In genomic region chr1:200524092-200524491, GRCh38 we compare ENCODE assay signal across 17 cellular contexts.
DNase-seq lines count a peak whose midpoint lies in the region; TF ChIP-seq lines count a peak whose summit lies in the region.
"Had no signal": no experiment of that assay in that cellular context is flagged by ENCODE, and none has a peak within 500 bp of the region (broad histone marks: within the 10 kb centered on the region; RNA-seq: fewer than 3 reads in every experiment).

No MANE protein-coding gene starts in this region.

- H3K4me3 ChIP-seq in H7 (ENCODE audit: insufficient read depth, low read depth, low read length) (no peak overlapping the region), WERI-Rb-1 (ENCODE audit: low read depth, low read length) (no peak overlapping the region), mesenchymal stem cell (ENCODE audit: insufficient read depth in 1 of 2, low read depth in 1 of 2, low read length in 2 of 2) (no peak overlapping the region)
- H3K4me3 ChIP-seq: PC-9 had no signal

- H3K27ac ChIP-seq in WERI-Rb-1 (peak overlapping the region; percentile 7; the same call in 1 of the 2 replicates), mesenchymal stem cell (ENCODE audit: low read length, poor library complexity, severe bottlenecking) (peak overlapping the region; percentile 36)
- H3K27ac ChIP-seq: 22Rv1, C4-2B, PC-9 had no signal

- H3K23ac ChIP-seq in mesenchymal stem cell (ENCODE audit: low read length in 2 of 2): no peak overlapping the region

- no peak overlapping the region for H2BK5ac ChIP-seq in mesenchymal stem cell (ENCODE audit: low read depth, low read length, poor library complexity, severe bottlenecking)

- H4K8ac ChIP-seq in mesenchymal stem cell (ENCODE audit: low read length): no peak overlapping the region

- DNase-seq in DMS79 treated with DMSO at 0.1 percent for 48 hours (lab: John Stamatoyannopoulos, UW) (peak; percentile 17), DMS79 (lab: John Stamatoyannopoulos, UW) (no peak), H7 (peak; percentile 51), WERI-Rb-1 (peak; percentile 37), mesenchymal stem cell (no peak), NCI-H1105 treated with DMSO at 0.1 percent for 48 hours (lab: John Stamatoyannopoulos, UW) (no peak), EL (no peak)
- no peak for DNase-seq in stimulated activated CD4-positive, alpha-beta T cell treated with anti-CD3 and anti-CD28 coated beads, Interleukin-1b, Interleukin-23, amount 100 ng/mL, for 48 hours
- DNase-seq: CD8-positive, alpha-beta memory T cell; KG1; NCI-H1105; NCI-H2029; PC-9; RPMI8226; SHP77 had no signal

- 100% methylated on average over 2 of the region's 2 CpGs for WGBS in mesenchymal stem cell

- no peak overlapping the region for H3K14ac ChIP-seq in mesenchymal stem cell (ENCODE audit: low read length in 2 of 2)

- H2BK15ac ChIP-seq in mesenchymal stem cell (ENCODE audit: low read depth, poor library complexity, severe bottlenecking): no peak overlapping the region

- H3K18ac ChIP-seq in mesenchymal stem cell (ENCODE audit: low read depth in 1 of 2, low read length in 2 of 2): no peak overlapping the region

- no peak for TF ChIP-seq CTCF in WERI-Rb-1 (IDR thresholded peaks at IDR 0.05; ENCODE audit: low read depth, low read length)

- H3K4me2 ChIP-seq in mesenchymal stem cell (ENCODE audit: low read length, poor library complexity, severe bottlenecking): no peak overlapping the region
- H3K4me2 ChIP-seq: PC-9 had no signal

- H3K9ac ChIP-seq in mesenchymal stem cell (ENCODE audit: low read length): no peak overlapping the region

- no peak overlapping the region for H4K91ac ChIP-seq in mesenchymal stem cell (ENCODE audit: low read length)

- H3K79me1 ChIP-seq in mesenchymal stem cell (replicated peaks; ENCODE audit: low read length, poor library complexity, severe bottlenecking): no peaks in the 10 kb centered on the region

- H3K4me1 ChIP-seq in mesenchymal stem cell (ENCODE audit: control insufficient read depth, insufficient read depth, low read depth, low read length): peaks cover 19% of the 10 kb centered on the region

- no peaks in the 10 kb centered on the region for H3K27me3 ChIP-seq in H7 (ENCODE audit: control insufficient read depth, insufficient read depth, low read length)
- no peaks in the 10 kb centered on the region for H3K27me3 ChIP-seq in WERI-Rb-1 (ENCODE audit: insufficient read depth, low read depth, severe bottlenecking)
- H3K27me3 ChIP-seq in mesenchymal stem cell (ENCODE audit: control insufficient read depth in 1 of 2, insufficient read depth in 1 of 2, low read length in 2 of 2): no peaks in the 10 kb centered on the region

- H3K4ac ChIP-seq in mesenchymal stem cell (ENCODE audit: low read depth in 1 of 2, low read length in 2 of 2): no peak overlapping the region

- no peak overlapping the region for H2AFZ ChIP-seq in mesenchymal stem cell (ENCODE audit: low read depth, low read length)
- H2AFZ ChIP-seq: PC-9 had no signal

- H2BK120ac ChIP-seq in mesenchymal stem cell (ENCODE audit: low read depth, low read length): no peak overlapping the region

- no peak overlapping the region for H2BK12ac ChIP-seq in mesenchymal stem cell (ENCODE audit: low read length in 2 of 2)

- H2AK5ac ChIP-seq in mesenchymal stem cell (ENCODE audit: low read length, severe bottlenecking): peak overlapping the region; percentile 76

- H3K9me3 ChIP-seq in WERI-Rb-1 (ENCODE audit: severe bottlenecking): no peaks in the 10 kb centered on the region
- H3K9me3 ChIP-seq in mesenchymal stem cell (ENCODE audit: control insufficient read depth, low read length): no peaks in the 10 kb centered on the region

- H3K36me3 ChIP-seq in H7 (replicated peaks; ENCODE audit: control insufficient read depth, insufficient read depth, low read length) (no peaks in the 10 kb centered on the region), WERI-Rb-1 (no peaks in the 10 kb centered on the region), mesenchymal stem cell (ENCODE audit: control insufficient read depth in 1 of 2, insufficient read depth in 2 of 2, low read depth in 1 of 2, low read length in 2 of 2) (no peaks in the 10 kb centered on the region)

Comparison
In these comparisons a context has a peak if more than half of its experiments do, and no peak if none do; other contexts are left out.
1. DNase-seq: peak in DMS79 treated with DMSO at 0.1 percent for 48 hours (single experiment), H7 (single experiment) and WERI-Rb-1 (single experiment); none in DMS79 (single experiment), mesenchymal stem cell (single experiment), NCI-H1105 treated with DMSO at 0.1 percent for 48 hours (single experiment), stimulated activated CD4-positive, alpha-beta T cell treated with anti-CD3 and anti-CD28 coated beads, Interleukin-1b, Interleukin-23, amount 100 ng/mL, for 48 hours (single experiment) and EL (single experiment).